15 cellular contexts compared by ENCODE assay signal in the genomic region with DNA sequence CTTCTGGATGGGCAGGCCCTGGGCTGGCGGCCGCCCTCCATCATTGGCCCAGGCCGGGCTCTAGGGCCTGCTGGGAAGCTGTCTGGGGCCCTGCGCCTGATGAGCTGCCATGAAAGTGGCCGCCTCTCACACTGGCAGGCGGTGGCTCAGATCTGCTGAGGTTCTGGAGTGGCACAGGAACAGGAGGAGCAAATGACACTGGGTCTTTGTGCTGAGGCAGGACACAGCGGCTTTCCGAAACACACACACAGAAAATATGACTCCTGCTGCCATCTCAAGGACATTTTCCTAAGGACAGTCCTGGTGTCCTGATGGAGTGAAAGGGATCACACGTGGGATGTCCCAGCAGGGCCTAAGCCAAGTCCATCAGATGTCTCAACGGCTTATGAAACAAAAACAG.
DNase-seq lines count a peak whose midpoint lies in the region; ATAC-seq and TF ChIP-seq lines count a peak whose summit lies in the region.
"Had no signal": no experiment of that assay in that cellular context is flagged by ENCODE, and none has a peak within 500 bp of the region (broad histone marks: within the 10 kb centered on the region; RNA-seq: fewer than 3 reads in every experiment).

No MANE protein-coding gene starts in this region.

- H3K27ac ChIP-seq in dorsolateral prefrontal cortex (peak overlapping the region; percentile 39 to 89 (median 81)), testis (no peak overlapping the region), H9 (ENCODE audit: insufficient read length, low read depth, low read length) (no peak overlapping the region)
- H3K27ac ChIP-seq: 22Rv1 had no signal

- H2BK5ac ChIP-seq in H9 (ENCODE audit: insufficient read length, low read length): no peak overlapping the region

- H3K4ac ChIP-seq in H9 (ENCODE audit: low read depth, low read length): no peak overlapping the region

- no peak overlapping the region for H2BK12ac ChIP-seq in H9 (ENCODE audit: insufficient read length, low read depth, low read length)

- H3K9me3 ChIP-seq in testis: no peaks in the 10 kb centered on the region
- H3K9me3 ChIP-seq in H9 (ENCODE audit: control insufficient read depth, low read depth, low read length): no peaks in the 10 kb centered on the region

- peaks cover 56% of the 10 kb centered on the region for H3K36me3 Mint-ChIP-seq in activated CD4-positive, alpha-beta T cell treated with anti-CD3 and anti-CD28 coated beads, Interleukin-2, amount 10 ng/mL, durations not matched to agents 24 days and 14 days (ENCODE audit: low read depth)
- H3K36me3 Mint-ChIP-seq in H9 (ENCODE audit: insufficient read depth in 1 of 3, low read depth in 3 of 3) (peaks cover 28 to 73% (median 49%) of the 10 kb centered on the region in 3 experiments; a peak in 6 of 7 replicates), chondrocyte (ENCODE audit: low read depth) (no peaks in the 10 kb centered on the region)

- no peaks in the 10 kb centered on the region for H3K9me3 Mint-ChIP-seq in activated CD4-positive, alpha-beta T cell treated with anti-CD3 and anti-CD28 coated beads, Interleukin-2, amount 10 ng/mL, durations not matched to agents 24 days and 14 days
- H3K9me3 Mint-ChIP-seq in H9 (no peaks in the 10 kb centered on the region), chondrocyte (ENCODE audit: low read depth) (no peaks in the 10 kb centered on the region)
- H3K9me3 Mint-ChIP-seq: CD4-positive, CD25-positive, alpha-beta regulatory T cell had no signal

- H3T11ph ChIP-seq in H9 (ENCODE audit: low read length): no peak overlapping the region

- no peak overlapping the region for H3K23ac ChIP-seq in H9 (ENCODE audit: insufficient read length, low read depth, low read length)

- no peaks in the 10 kb centered on the region for H3K4me1 ChIP-seq in testis
- H3K4me1 ChIP-seq in H9 (ENCODE audit: insufficient read depth, low read length): no peaks in the 10 kb centered on the region

- no peak overlapping the region for H4K91ac ChIP-seq in H9 (ENCODE audit: insufficient read length, low read depth, low read length)

- no peaks in the 10 kb centered on the region for H3K23me2 ChIP-seq in H9 (ENCODE audit: insufficient read length, low read depth, low read length, poor library complexity, severe bottlenecking)

- WGBS in testis, 2 donors: 61 to 81% methylated on average over 10 of the region's 10 CpGs
- WGBS in H9 (ENCODE audit: extremely low coverage, insufficient read length, low lambda C conversion rate): no CpG with 5 or more reads among the region's 10 CpGs

- H3K27ac Mint-ChIP-seq in activated CD4-positive, alpha-beta T cell treated with anti-CD3 and anti-CD28 coated beads, Interleukin-2, amount 10 ng/mL, durations not matched to agents 24 days and 14 days: peak overlapping the region; percentile 37
- no peak overlapping the region for H3K27ac Mint-ChIP-seq in H9
- no peak overlapping the region for H3K27ac Mint-ChIP-seq in chondrocyte (ENCODE audit: unreplicated experiment)

- intact Hi-C loops in activated CD4-positive, alpha-beta T cell treated with anti-CD3 and anti-CD28 coated beads, Interleukin-2, amount 10 ng/mL, durations not matched to agents 24 days and 14 days (cut with micrococcal nuclease): no loop called here
- intact Hi-C loops in dorsolateral prefrontal cortex (cut with DNase I) (loop anchor here (2.0 to 10.0 kb wide), 2 partner anchors 222 to 224 kb away; no protein-coding TSS in a partner anchor), testis (cut with DNase I; ENCODE audit: low total_unique reads) (no loop called here)

- H2BK120ac ChIP-seq in H9 (ENCODE audit: low read depth, low read length, poor library complexity, severe bottlenecking): no peak overlapping the region

- peak in 29 of 56 donors; percentile 10 to 48 (median 28) for TF ChIP-seq CTCF in dorsolateral prefrontal cortex (IDR thresholded peaks at IDR 0.05 in 54 of 56, conservative IDR thresholded peaks at IDR 0.05 in 2 of 56; ENCODE audit: low read depth in 1 of 56, partially characterized antibody in 56 of 56)
- no peak for TF ChIP-seq CTCF in testis (IDR thresholded peaks at IDR 0.05)
- TF ChIP-seq CTCF in H9 (conservative IDR thresholded peaks at IDR 0.05): no peak
- TF ChIP-seq CTCF in chondrocyte (IDR thresholded peaks at IDR 0.05): no peak

- no peak overlapping the region for H3K9ac ChIP-seq in H9 (ENCODE audit: extremely low read depth, insufficient read length, low read length)

- no peak overlapping the region for H3K4me2 ChIP-seq in H9 (ENCODE audit: insufficient read depth, insufficient read length, low read length)

- no peaks in the 10 kb centered on the region for H3K4me1 Mint-ChIP-seq in activated CD4-positive, alpha-beta T cell treated with anti-CD3 and anti-CD28 coated beads, Interleukin-2, amount 10 ng/mL, durations not matched to agents 24 days and 14 days
- H3K4me1 Mint-ChIP-seq in H9: no peaks in the 10 kb centered on the region
- H3K4me1 Mint-ChIP-seq in chondrocyte (ENCODE audit: low read depth): no peaks in the 10 kb centered on the region

- H2BK20ac ChIP-seq in H9 (ENCODE audit: low read depth, low read length, poor library complexity, severe bottlenecking): no peak overlapping the region

- no peak overlapping the region for H2AFZ ChIP-seq in H9 (ENCODE audit: low read length)

- no peak overlapping the region for H3K4me3 ChIP-seq in dorsolateral prefrontal cortex
- no peak overlapping the region for H3K4me3 ChIP-seq in testis

- no peak overlapping the region for H3K56ac ChIP-seq in H9 (ENCODE audit: insufficient read length, low read depth, low read length)

- TF ChIP-seq POLR2A in testis (IDR thresholded peaks at IDR 0.05): no peak
- TF ChIP-seq POLR2A in GM18505 (IDR thresholded peaks at IDR 0.05; ENCODE audit: borderline replicate concordance, extremely low read depth, insufficient read depth, insufficient read length): no peak

- no peaks in the 10 kb centered on the region for H3K36me3 ChIP-seq in testis (ENCODE audit: low read depth, missing control alignments)

- no peak overlapping the region for H4K5ac ChIP-seq in H9 (ENCODE audit: insufficient read length, low read depth, low read length)

- H3K14ac ChIP-seq in H9 (ENCODE audit: insufficient read depth, low read length): no peak overlapping the region

- H3K79me1 ChIP-seq in H9 (ENCODE audit: insufficient read depth, low read depth, low read length, poor library complexity, severe bottlenecking): no peaks in the 10 kb centered on the region

- H4K8ac ChIP-seq in H9 (replicated peaks; ENCODE audit: insufficient read length, low read depth, low read length): no peak overlapping the region

- H3K79me2 ChIP-seq in H9 (ENCODE audit: insufficient read depth, low read length): no peaks in the 10 kb centered on the region

- no peaks in the 10 kb centered on the region for H3K27me3 Mint-ChIP-seq in activated CD4-positive, alpha-beta T cell treated with anti-CD3 and anti-CD28 coated beads, Interleukin-2, amount 10 ng/mL, durations not matched to agents 24 days and 14 days
- H3K27me3 Mint-ChIP-seq in H9 (ENCODE audit: low read depth) (no peaks in the 10 kb centered on the region), chondrocyte (ENCODE audit: low read depth) (peaks cover 3% of the 10 kb centered on the region)
- H3K27me3 Mint-ChIP-seq: CD4-positive, CD25-positive, alpha-beta regulatory T cell had no signal

- no peak overlapping the region for H3K18ac ChIP-seq in H9 (ENCODE audit: insufficient read length, low read depth, low read length)

- no peaks in the 10 kb centered on the region for H4K20me1 ChIP-seq in H9 (ENCODE audit: control insufficient read depth, insufficient read depth, insufficient read length)

- no peak overlapping the region for H3K4me3 Mint-ChIP-seq in activated CD4-positive, alpha-beta T cell treated with anti-CD3 and anti-CD28 coated beads, Interleukin-2, amount 10 ng/mL, durations not matched to agents 24 days and 14 days
- no peak overlapping the region for H3K4me3 Mint-ChIP-seq in H9
- H3K4me3 Mint-ChIP-seq in chondrocyte (ENCODE audit: unreplicated experiment): no peak overlapping the region
- H3K4me3 Mint-ChIP-seq: CD4-positive, CD25-positive, alpha-beta regulatory T cell had no signal

- no peak overlapping the region for H2AK5ac ChIP-seq in H9 (ENCODE audit: insufficient read length, low read length)

- DNase-seq in activated CD4-positive, alpha-beta T cell treated with anti-CD3 and anti-CD28 coated beads, Interleukin-2, amount 10 ng/mL, durations not matched to agents 24 days and 14 days: no peak
- no peak for DNase-seq in activated CD4-positive, alpha-beta T cell treated with anti-CD3 and anti-CD28 coated beads for 48 hours
- DNase-seq in dorsolateral prefrontal cortex: peak in 5 of 10 donors; percentile 47 to 63 (median 50)
- peak; percentile 61 for DNase-seq in midbrain (lab: John Stamatoyannopoulos, UW)
- peak; percentile 53 for DNase-seq in testis
- DNase-seq in H9: no peak
- DNase-seq in chondrocyte (ENCODE audit: low spot score): no peak
- DNase-seq: CD4-positive, CD25-positive, alpha-beta regulatory T cell; NCI-H1417; NCI-H1930; NCI-H2171 treated with DMSO at 0.1 percent for 48 hours; NCI-H510A had no signal

- H2BK15ac ChIP-seq in H9 (ENCODE audit: low read depth, low read length): no peak overlapping the region

- H3K27me3 ChIP-seq in dorsolateral prefrontal cortex (no peaks in the 10 kb centered on the region), testis (no peaks in the 10 kb centered on the region), H9 (ENCODE audit: insufficient read depth, low read length) (no peaks in the 10 kb centered on the region)

- no peak for ATAC-seq in GM18505 (IDR thresholded peaks at IDR 0.05; ENCODE audit: unreplicated experiment)
- ATAC-seq: HCT116 had no signal

Comparison
In these comparisons a context has a peak if more than half of its experiments do, and no peak if none do; other contexts are left out.
1. DNase-seq: peak in midbrain (single experiment) and testis (single experiment); none in activated CD4-positive, alpha-beta T cell treated with anti-CD3 and anti-CD28 coated beads, Interleukin-2, amount 10 ng/mL, durations not matched to agents 24 days and 14 days (single experiment), activated CD4-positive, alpha-beta T cell treated with anti-CD3 and anti-CD28 coated beads for 48 hours (single experiment), H9 (single experiment) and chondrocyte (single experiment).
2. H3K27ac ChIP-seq: peak in dorsolateral prefrontal cortex (59 of 59); none in testis (0 of 2) and H9 (single experiment).
3. CTCF ChIP-seq: peak in dorsolateral prefrontal cortex (29 of 56); none in testis (0 of 3), H9 (single experiment) and chondrocyte (single experiment).
4. intact Hi-C loops: an anchor here in dorsolateral prefrontal cortex (2.0 to 10.0 kb wide); none called in activated CD4-positive, alpha-beta T cell treated with anti-CD3 and anti-CD28 coated beads, Interleukin-2, amount 10 ng/mL, durations not matched to agents 24 days and 14 days and testis.